In genomic region chr4:57100979-57101629, GRCh38 we compare ENCODE assay signal across 1 cellular context.
TF ChIP-seq lines count a peak whose summit lies in the region.

No MANE protein-coding gene starts in this region.

TF ChIP-seq in IMR-90, 13 proteins besides CTCF, POLR2A, EP300 and RAD21 (continued from another document):
- no peak for TF ChIP-seq RCOR1 (IDR thresholded peaks at IDR 0.05; ENCODE audit: insufficient replicate concordance, low read length)
- no peak for TF ChIP-seq MXI1 (IDR thresholded peaks at IDR 0.05; ENCODE audit: borderline replicate concordance, low read depth, low read length)
- no peak for TF ChIP-seq MAFK (IDR thresholded peaks at IDR 0.05; ENCODE audit: low read depth, low read length)
- TF ChIP-seq SMC3 (IDR thresholded peaks at IDR 0.05; ENCODE audit: low read depth, low read length) = no peak
- no peak for TF ChIP-seq BHLHE40 (IDR thresholded peaks at IDR 0.05; ENCODE audit: low read depth, low read length)
- no peak for TF ChIP-seq NFE2L2 (IDR thresholded peaks at IDR 0.05; ENCODE audit: low read depth, low read length)
